19 cellular contexts compared by ENCODE assay signal in genomic region chr12:76444408-76444984, GRCh38.
DNase-seq lines count a peak whose midpoint lies in the region; ATAC-seq and TF ChIP-seq lines count a peak whose summit lies in the region.
"Had no signal": no experiment of that assay in that cellular context is flagged by ENCODE, and none has a peak within 500 bp of the region (broad histone marks: within the 10 kb centered on the region; RNA-seq: fewer than 3 reads in every experiment).

No MANE protein-coding gene starts in this region.

- peak; percentile 20 for DNase-seq in activated naive CD4-positive, alpha-beta T cell treated with anti-CD3 and anti-CD28 coated beads for 36 hours
- DNase-seq in activated naive CD4-positive, alpha-beta T cell treated with Interleukin-2 at 50 U/mL for 16 hours, result no peak
- DNase-seq in stimulated activated effector memory CD8-positive, alpha-beta T cell treated with anti-CD3 and anti-CD28 coated beads, Interleukin-12 subunit alpha, Interleukin-12 subunit beta, amount 100 ng/mL, for 72 hours (ENCODE audit: low spot score in 2 of 2), result no peak
- DNase-seq in RWPE1 (ENCODE audit: low spot score) (no peak), natural killer cell (no peak), epidermal melanocyte (ENCODE audit: insufficient read length, low spot score) (no peak)
- DNase-seq: activated CD4-positive, alpha-beta T cell treated with anti-CD3 and anti-CD28 coated beads, Interleukin-2, amount 50 U/mL, for 4 hours; activated T-cell treated with anti-CD3 and anti-CD28 coated beads for 4 hours; dermis blood vessel endothelial cell; DMS53; left ventricle myocardium inferior; NCI-H187 treated with DMSO at 0.1 percent for 48 hours; SW 1271 had no signal

- H3K27ac ChIP-seq in RWPE1, result no peak overlapping the region
- H3K27ac ChIP-seq: epithelial cell of prostate, KMS-11, left ventricle myocardium inferior, right atrium auricular region, thoracic aorta had no signal

- no peak overlapping the region for H3K4me3 Mint-ChIP-seq in activated naive CD4-positive, alpha-beta T cell treated with anti-CD3 and anti-CD28 coated beads for 36 hours
- no peak overlapping the region for H3K4me3 Mint-ChIP-seq in stimulated activated effector memory CD8-positive, alpha-beta T cell treated with anti-CD3 and anti-CD28 coated beads, Interleukin-12 subunit alpha, Interleukin-12 subunit beta, amount 100 ng/mL, for 72 hours
- H3K4me3 Mint-ChIP-seq in natural killer cell, result no peak overlapping the region

- no peaks in the 10 kb centered on the region for H3K9me3 Mint-ChIP-seq in activated naive CD4-positive, alpha-beta T cell treated with anti-CD3 and anti-CD28 coated beads for 36 hours
- no peaks in the 10 kb centered on the region for H3K9me3 Mint-ChIP-seq in stimulated activated effector memory CD8-positive, alpha-beta T cell treated with anti-CD3 and anti-CD28 coated beads, Interleukin-12 subunit alpha, Interleukin-12 subunit beta, amount 100 ng/mL, for 72 hours
- H3K9me3 Mint-ChIP-seq in natural killer cell, result no peaks in the 10 kb centered on the region

- H3K4me1 Mint-ChIP-seq in activated naive CD4-positive, alpha-beta T cell treated with anti-CD3 and anti-CD28 coated beads for 36 hours (ENCODE audit: low read depth), result peaks cover 37% of the 10 kb centered on the region
- peaks cover 20% of the 10 kb centered on the region for H3K4me1 Mint-ChIP-seq in stimulated activated effector memory CD8-positive, alpha-beta T cell treated with anti-CD3 and anti-CD28 coated beads, Interleukin-12 subunit alpha, Interleukin-12 subunit beta, amount 100 ng/mL, for 72 hours
- H3K4me1 Mint-ChIP-seq in natural killer cell, result peaks cover 37 to 41% of the 10 kb centered on the region in 2 donors

- peak; percentile 41 for ATAC-seq in HG03039 (IDR thresholded peaks at IDR 0.05; ENCODE audit: unreplicated experiment)
- peak; percentile 55 for ATAC-seq in esophagus mucosa
- ATAC-seq in stimulated activated effector memory CD8-positive, alpha-beta T cell treated with anti-CD3 and anti-CD28 coated beads, Interleukin-12 subunit alpha, Interleukin-12 subunit beta, amount 100 ng/mL, for 72 hours, result peak; percentile 92
- no peak for ATAC-seq in natural killer cell

- CTCF ChIA-PET in activated naive CD4-positive, alpha-beta T cell treated with anti-CD3 and anti-CD28 coated beads for 36 hours (lab: Charles Lee), result interaction anchor here (1.3 to 1.6 kb wide), 2 partner anchors 12 to 25 kb away, joined by 3 to 10 read pairs; no protein-coding TSS in a partner anchor
- CTCF ChIA-PET in RWPE1 (lab: Yijun Ruan, JAX), result interaction anchor here (0.6 kb wide), 2 partner anchors 50 to 420 kb away, joined by 4 to 6 read pairs; no protein-coding TSS in a partner anchor

- intact Hi-C loops in activated naive CD4-positive, alpha-beta T cell treated with anti-CD3 and anti-CD28 coated beads for 36 hours (cut with micrococcal nuclease), result loop anchor here (1.0 to 10.0 kb wide), 2 partner anchors 11 to 510 kb away; no protein-coding TSS in a partner anchor
- intact Hi-C loops in natural killer cell (cut with micrococcal nuclease), result no loop called here

- no peak overlapping the region for H3K27ac Mint-ChIP-seq in activated naive CD4-positive, alpha-beta T cell treated with anti-CD3 and anti-CD28 coated beads for 36 hours
- no peak overlapping the region for H3K27ac Mint-ChIP-seq in stimulated activated effector memory CD8-positive, alpha-beta T cell treated with anti-CD3 and anti-CD28 coated beads, Interleukin-12 subunit alpha, Interleukin-12 subunit beta, amount 100 ng/mL, for 72 hours
- H3K27ac Mint-ChIP-seq in natural killer cell, result peak overlapping the region in 1 of 2 donors; percentile 14

- no peaks in the 10 kb centered on the region for H3K27me3 Mint-ChIP-seq in activated naive CD4-positive, alpha-beta T cell treated with anti-CD3 and anti-CD28 coated beads for 36 hours (ENCODE audit: low read depth)
- H3K27me3 Mint-ChIP-seq in natural killer cell (ENCODE audit: low read depth in 2 of 2), result no peaks in the 10 kb centered on the region

- POLR2A ChIA-PET in RWPE1 (lab: Yijun Ruan, JAX; ENCODE audit: low non-redundant PET), result no interaction called here

- TF ChIP-seq CTCF in RWPE1 (conservative IDR thresholded peaks at IDR 0.05; ENCODE audit: low read depth) (no peak), natural killer cell (IDR thresholded peaks at IDR 0.05) (no peak)

- peaks cover 11% of the 10 kb centered on the region for H3K36me3 Mint-ChIP-seq in activated naive CD4-positive, alpha-beta T cell treated with anti-CD3 and anti-CD28 coated beads for 36 hours (ENCODE audit: low read depth)
- H3K36me3 Mint-ChIP-seq in stimulated activated effector memory CD8-positive, alpha-beta T cell treated with anti-CD3 and anti-CD28 coated beads, Interleukin-12 subunit alpha, Interleukin-12 subunit beta, amount 100 ng/mL, for 72 hours, result peaks cover 13% of the 10 kb centered on the region
- no peaks in the 10 kb centered on the region for H3K36me3 Mint-ChIP-seq in natural killer cell

Comparison
In these comparisons a context has a peak if more than half of its experiments do, and no peak if none do; other contexts are left out.
1. ATAC-seq: peak in HG03039 (single experiment), esophagus mucosa (single experiment) and stimulated activated effector memory CD8-positive, alpha-beta T cell treated with anti-CD3 and anti-CD28 coated beads, Interleukin-12 subunit alpha, Interleukin-12 subunit beta, amount 100 ng/mL, for 72 hours (single experiment); none in natural killer cell (0 of 3).